ENCODE assay signal across 1 cellular context in genomic region chr1:154972517-154973343, GRCh38.
TF ChIP-seq lines count a peak whose summit lies in the region.

No MANE protein-coding gene starts in this region.

TF ChIP-seq in A549, 52 proteins besides CTCF, POLR2A, EP300 and RAD21 (continued from another document):
- TF ChIP-seq FOSL2 (IDR thresholded peaks at IDR 0.05): no peak
- no peak; the same call in 1 of the 2 replicates for TF ChIP-seq FOSL2 (CRISPR knock-in tag; IDR thresholded peaks at IDR 0.05)
- TF ChIP-seq HOXB13 (CRISPR knock-in tag; IDR thresholded peaks at IDR 0.05; ENCODE audit: low read depth): 0 out of 2 replicates have a peak, but pooled peaks have one; percentile 38
- peak; percentile 96 for TF ChIP-seq E2F6 (IDR thresholded peaks at IDR 0.05; ENCODE audit: borderline replicate concordance, low read depth)
- no peak for TF ChIP-seq BHLHE40 (IDR thresholded peaks at IDR 0.05; ENCODE audit: low read depth, low read length)
- TF ChIP-seq CBX2 (IDR thresholded peaks at IDR 0.05; ENCODE audit: borderline replicate concordance, low read depth): no peak
- TF ChIP-seq HOXA7 (CRISPR knock-in tag; IDR thresholded peaks at IDR 0.05): peak; percentile 91; the same call in 1 of the 2 replicates
- no peak for TF ChIP-seq RCOR1 (IDR thresholded peaks at IDR 0.05; ENCODE audit: low read depth, low read length)
- TF ChIP-seq MAZ (IDR thresholded peaks at IDR 0.05; ENCODE audit: borderline replicate concordance, low read depth, low read length): 0 out of 2 replicates have a peak, but pooled peaks have one; percentile 25
- 0 out of 2 replicates have a peak, but pooled peaks have one; percentile 39 for TF ChIP-seq PBX3 (IDR thresholded peaks at IDR 0.05)
- peak; percentile 23; the same call in 1 of the 2 replicates for TF ChIP-seq TFCP2L1 (CRISPR knock-in tag; IDR thresholded peaks at IDR 0.05)
- peak; percentile 51; the same call in 1 of the 2 replicates for TF ChIP-seq GATA3 (IDR thresholded peaks at IDR 0.05; ENCODE audit: borderline replicate concordance)
- TF ChIP-seq BCL3 (IDR thresholded peaks at IDR 0.05): peak; percentile 23; the same call in 1 of the 3 replicates
- 0 out of 2 replicates have a peak, but pooled peaks have one; percentile 29 for TF ChIP-seq PHF8 (IDR thresholded peaks at IDR 0.05; ENCODE audit: borderline replicate concordance, low read depth)
- TF ChIP-seq CEBPB (IDR thresholded peaks at IDR 0.05): peak; percentile 60 to 90; a peak in 3 of 4 replicates
- no peak; the same call in 1 of the 2 replicates for TF ChIP-seq TP53 (CRISPR knock-in tag; IDR thresholded peaks at IDR 0.05)
- peak in 1 of 2 experiments; percentile 83; a peak in 4 of 5 replicates for TF ChIP-seq JUN (IDR thresholded peaks at IDR 0.05)
- TF ChIP-seq FOSB (CRISPR knock-in tag; IDR thresholded peaks at IDR 0.05): peak; percentile 80; the same call in 1 of the 2 replicates
- no peak for TF ChIP-seq RFX5 (IDR thresholded peaks at IDR 0.05)
- TF ChIP-seq HOXB5 (CRISPR knock-in tag; IDR thresholded peaks at IDR 0.05): no peak
- no peak for TF ChIP-seq JUNB (IDR thresholded peaks at IDR 0.05)
- peak; percentile 90 for TF ChIP-seq MAX (IDR thresholded peaks at IDR 0.05)
